11 cellular contexts compared by ENCODE assay signal in the genomic region with DNA sequence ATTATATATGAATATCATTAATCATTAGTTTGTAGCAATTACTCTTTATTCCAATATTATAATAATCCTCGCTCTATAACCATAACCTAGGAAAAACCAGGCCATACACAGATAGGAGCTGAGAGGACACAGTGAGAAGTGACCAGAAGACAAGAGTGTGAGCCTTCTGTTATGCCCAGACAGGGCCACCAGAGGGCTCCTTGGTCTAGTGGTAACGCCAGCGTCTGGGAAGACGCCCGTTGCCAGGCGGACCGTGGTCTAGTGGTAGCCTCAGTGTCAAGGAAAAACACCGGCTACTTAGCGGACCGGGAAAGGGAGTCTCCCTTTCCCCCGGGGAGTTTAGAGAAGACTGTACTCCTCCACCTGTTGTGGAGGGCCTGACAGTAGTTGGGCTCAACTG. TPM values are rescaled to one million over a fixed set of nuclear protein-coding genes. Genes with fewer than 3 reads are reported as not detected.
DNase-seq lines count a peak whose midpoint lies in the region; ATAC-seq, FAIRE-seq and TF ChIP-seq lines count a peak whose summit lies in the region.
"Not testable (repeated sequence)": the region's sequence is repeated elsewhere in the genome, so short reads cannot be mapped to it uniquely, and the experiment has no call there.
"Had no signal": no experiment of that assay in that cellular context is flagged by ENCODE, and none has a peak within 500 bp of the region (broad histone marks: within the 10 kb centered on the region; RNA-seq: fewer than 3 reads in every experiment).

No MANE protein-coding gene starts in this region.

- not testable (repeated sequence) for H3K4me2 ChIP-seq in fibroblast of lung (ENCODE audit: extremely low read depth, insufficient read depth, low read length); HepG2 (ENCODE audit: low read depth, low read length)

- intact Hi-C loops in HepG2 (cut with micrococcal nuclease; ENCODE audit: unreplicated experiment), result not testable (repeated sequence)

- POLR2A ChIA-PET in HepG2 (lab: Yijun Ruan, JAX), result not testable (repeated sequence)

- H3K36me3 ChIP-seq in fibroblast of lung (ENCODE audit: control insufficient read depth, insufficient read depth, low read length); HepG2 (replicated peaks in 1 of 2; ENCODE audit: control insufficient read depth in 1 of 2, insufficient read depth in 2 of 2, low read length in 2 of 2): not testable (repeated sequence)

- BruUV-seq in HepG2 (replicated peaks; lab: Mats Ljungman, UMichigan), result not testable (repeated sequence)

- H3K4me3 ChIP-seq in fibroblast of lung (replicated peaks in 1 of 4; ENCODE audit: control extremely low read depth in 1 of 4, insufficient read depth in 1 of 4, low read depth in 3 of 4, low read length in 4 of 4); HepG2 (replicated peaks in 1 of 3; ENCODE audit: insufficient read depth in 1 of 3, low read depth in 2 of 3, low read length in 3 of 3); retinal pigment epithelial cell (ENCODE audit: low read length): not testable (repeated sequence)

- not testable (repeated sequence) for TF ChIP-seq POLR2A in HepG2 (IDR thresholded peaks at IDR 0.05; ENCODE audit: insufficient read depth in 1 of 2, low read depth in 2 of 2, low read length in 2 of 2)

- not testable (repeated sequence) for H3K9ac ChIP-seq in fibroblast of lung (ENCODE audit: insufficient read depth, low read length); HepG2 (ENCODE audit: insufficient read depth, low read depth, low read length)

- H3K4me1 ChIP-seq in fibroblast of lung (ENCODE audit: control insufficient read depth, extremely low read depth, insufficient read depth, low read length); HepG2 (ENCODE audit: insufficient read depth, low read length): not testable (repeated sequence)

- 0 out of 2 replicates have a peak, but pooled peaks have one; percentile 37 for TF ChIP-seq RAD21 in HepG2 (CRISPR knock-in tag; IDR thresholded peaks at IDR 0.05)

- not testable (repeated sequence) for ATAC-seq in HepG2

- not testable (repeated sequence) for H2AFZ ChIP-seq in fibroblast of lung (ENCODE audit: low read length); HepG2 (ENCODE audit: low read length)

- not testable (repeated sequence) for TF ChIP-seq EP300 in HepG2 (IDR thresholded peaks at IDR 0.05; ENCODE audit: low read depth in 2 of 2, low read length in 2 of 2); HepG2 (CRISPR knock-in tag; IDR thresholded peaks at IDR 0.05; ENCODE audit: borderline replicate concordance)

- WGBS in HepG2 (ENCODE audit: low lambda C conversion rate), result 0% methylated on average over 4 of the region's 11 CpGs

- in situ Hi-C loops in HepG2 (cut with HindIII; ENCODE audit: extremely low pct_ligation_motif_present, low pct_unique_long_range_greater_than_20kb), result not testable (repeated sequence)

- H4K20me1 ChIP-seq in fibroblast of lung (ENCODE audit: control insufficient read depth, extremely low read depth, insufficient read depth, low read length); HepG2 (ENCODE audit: insufficient read depth, low read length): not testable (repeated sequence)

- DNase-seq in GM10266 (ENCODE audit: extremely low spot score); fibroblast of lung (ENCODE audit: low read depth in 2 of 2); HepG2 (ENCODE audit: low spot score); retinal pigment epithelial cell (ENCODE audit: low read depth): not testable (repeated sequence)
- DNase-seq in NCI-H748 (lab: John Stamatoyannopoulos, UW; ENCODE audit: unreplicated experiment) (peak; percentile 3), astrocyte of the hippocampus (ENCODE audit: low read depth, low spot score) (peak; percentile 1)
- DNase-seq in activated CD4-positive, alpha-beta T cell treated with anti-CD3 and anti-CD28 coated beads, Interleukin-2, amount 50 U/mL, for 1 hour, result peak; percentile 2

- not testable (repeated sequence) for H3K79me2 ChIP-seq in fibroblast of lung (ENCODE audit: control insufficient read depth, insufficient read depth, low read length); HepG2 (ENCODE audit: insufficient read depth, low read length)

- CTCF ChIA-PET in HepG2 (lab: Yijun Ruan, JAX; ENCODE audit: low intra/inter-chr PET ratio, low total read pairs), result not testable (repeated sequence)

- H3K9me3 ChIP-seq in fibroblast of lung (ENCODE audit: control insufficient read depth, insufficient read depth, low read depth, low read length); HepG2 (ENCODE audit: low read length): not testable (repeated sequence)

- TF ChIP-seq CTCF in 22Rv1 (IDR thresholded peaks at IDR 0.05) (peak; percentile 58), GM10266 (IDR thresholded peaks at IDR 0.05; ENCODE audit: control insufficient read depth, insufficient read depth, low read depth, missing control alignments) (peak; percentile 27), fibroblast of lung (conservative IDR thresholded peaks at IDR 0.05 in 1 of 2, IDR thresholded peaks at IDR 0.05 in 1 of 2; ENCODE audit: low read depth in 1 of 2, low read length in 2 of 2) (peak; percentile 24 to 30), HepG2 (CRISPR knock-in tag; IDR thresholded peaks at IDR 0.05) (peak; percentile 75), retinal pigment epithelial cell (conservative IDR thresholded peaks at IDR 0.05; ENCODE audit: low read depth, low read length) (peak; percentile 41)

- not testable (repeated sequence) for FAIRE-seq in HepG2 (lab: Jason Lieb, UNC)

- H3K27me3 ChIP-seq in fibroblast of lung (ENCODE audit: control insufficient read depth, insufficient read depth, low read length); HepG2 (ENCODE audit: control insufficient read depth in 1 of 2, insufficient read depth in 2 of 2, low read length in 2 of 2): not testable (repeated sequence)

- H3K27ac ChIP-seq in 22Rv1; fibroblast of lung (ENCODE audit: insufficient read depth, low read length); HepG2 (ENCODE audit: extremely low read length, insufficient read depth, low read length): not testable (repeated sequence)

RNA-seq across cellular contexts. Expression of gene CT55, which starts 35.2 kb away (rescaled TPM):
- not detected in 2 replicates for total RNA-seq in fibroblast of lung
- polyA plus RNA-seq in fibroblast of lung, result not detected in 2 replicates
- not detected in 2 replicates for polyA plus RNA-seq in fibroblast of lung (2012)
- not detected in 2 replicates for polyA minus RNA-seq in fibroblast of lung (ENCODE audit: low replicate concordance)
- 0.15 TPM in 1 of 2 replicates, not detected in the other for total RNA-seq in HepG2 (2016; rRNA removed; fragmentation: Illumina TruSeq; extraction: Trizol)
- total RNA-seq in HepG2 (2016; cell fraction: cytosol; rRNA removed; fragmentation: Illumina TruSeq; extraction: Trizol; ENCODE audit: low read depth), result not detected in 2 replicates
- 0.15 TPM in 1 of 2 replicates, not detected in the other for total RNA-seq in HepG2 (2016; cell fraction: insoluble cytoplasmic fraction; rRNA removed; fragmentation: Illumina TruSeq; extraction: Trizol)
- not detected in 2 replicates for total RNA-seq in HepG2 (2016; cell fraction: membrane; rRNA removed; fragmentation: Illumina TruSeq; extraction: Trizol)
- total RNA-seq in HepG2 (2016; cell fraction: nucleus; rRNA removed; fragmentation: Illumina TruSeq; extraction: Trizol), result 0.22 TPM in 1 of 2 replicates, not detected in the other
- polyA plus RNA-seq in HepG2 (2011; rRNA removed), result 0.08 TPM in 1 of 2 replicates, not detected in the other
- polyA plus RNA-seq in HepG2 (2011; cell fraction: cytosol; rRNA removed), result not detected in 2 replicates
- polyA plus RNA-seq in HepG2 (2011; cell fraction: nucleus; rRNA removed), result 0.08 and 0.19 TPM in 2 replicates
- polyA plus RNA-seq in HepG2 (2012), result not detected in 2 replicates
- 0.11 TPM in 1 of 2 replicates, not detected in the other for polyA plus RNA-seq in HepG2 (2016; cell fraction: cytosol; fragmentation: Illumina TruSeq; extraction: Trizol; ENCODE audit: low read depth)
- not detected in 2 replicates for polyA plus RNA-seq in HepG2 (2016; cell fraction: insoluble cytoplasmic fraction; fragmentation: Illumina TruSeq; extraction: Trizol; ENCODE audit: low read depth)
- polyA plus RNA-seq in HepG2 (2016; cell fraction: membrane; fragmentation: Illumina TruSeq; extraction: Trizol; ENCODE audit: low read depth), result not detected in 2 replicates
- polyA plus RNA-seq in HepG2 (2016; cell fraction: nucleus; fragmentation: Illumina TruSeq; extraction: Trizol; ENCODE audit: insufficient read depth, low read depth), result not detected in 2 replicates
- 0.14 and 0.20 TPM in 2 replicates for polyA minus RNA-seq in HepG2 (2011; rRNA and poly(A)+ RNA removed; ENCODE audit: low replicate concordance)
- polyA minus RNA-seq in HepG2 (2011; cell fraction: cytosol; rRNA and poly(A)+ RNA removed), result not detected in 2 replicates
- polyA minus RNA-seq in HepG2 (2011; cell fraction: nucleus; rRNA and poly(A)+ RNA removed), result not detected in 2 replicates
- total RNA-seq: aorta, sciatic nerve, temporal lobe had no signal
- polyA plus RNA-seq: aorta had no signal

RNA-seq across cellular contexts. Expression of gene ETDA, which starts 45.4 kb away (rescaled TPM):
- total RNA-seq in fibroblast of lung (not detected in 2 replicates), HepG2 (2016; rRNA removed; fragmentation: Illumina TruSeq; extraction: Trizol) (not detected in 2 replicates)
- polyA plus RNA-seq in fibroblast of lung (not detected in 2 replicates), HepG2 (2011; rRNA removed) (not detected in 2 replicates)
- polyA plus RNA-seq in fibroblast of lung (2012), result not detected in 2 replicates
- polyA minus RNA-seq in fibroblast of lung (ENCODE audit: low replicate concordance), result not detected in 2 replicates
- total RNA-seq in HepG2 (2016; cell fraction: cytosol; rRNA removed; fragmentation: Illumina TruSeq; extraction: Trizol; ENCODE audit: low read depth), result not detected in 2 replicates
- total RNA-seq in HepG2 (2016; cell fraction: insoluble cytoplasmic fraction; rRNA removed; fragmentation: Illumina TruSeq; extraction: Trizol), result not detected in 2 replicates
- total RNA-seq in HepG2 (2016; cell fraction: membrane; rRNA removed; fragmentation: Illumina TruSeq; extraction: Trizol), result not detected in 2 replicates
- not detected in 2 replicates for total RNA-seq in HepG2 (2016; cell fraction: nucleus; rRNA removed; fragmentation: Illumina TruSeq; extraction: Trizol)
- polyA plus RNA-seq in HepG2 (2011; cell fraction: cytosol; rRNA removed), result not detected in 2 replicates
- not detected in 2 replicates for polyA plus RNA-seq in HepG2 (2011; cell fraction: nucleus; rRNA removed)
- polyA plus RNA-seq in HepG2 (2012), result not detected in 2 replicates
- polyA plus RNA-seq in HepG2 (2016; cell fraction: cytosol; fragmentation: Illumina TruSeq; extraction: Trizol; ENCODE audit: low read depth), result not detected in 2 replicates
- not detected in 2 replicates for polyA plus RNA-seq in HepG2 (2016; cell fraction: insoluble cytoplasmic fraction; fragmentation: Illumina TruSeq; extraction: Trizol; ENCODE audit: low read depth)
- polyA plus RNA-seq in HepG2 (2016; cell fraction: membrane; fragmentation: Illumina TruSeq; extraction: Trizol; ENCODE audit: low read depth), result not detected in 2 replicates
- not detected in 2 replicates for polyA plus RNA-seq in HepG2 (2016; cell fraction: nucleus; fragmentation: Illumina TruSeq; extraction: Trizol; ENCODE audit: insufficient read depth, low read depth)
- not detected in 2 replicates for polyA minus RNA-seq in HepG2 (2011; rRNA and poly(A)+ RNA removed; ENCODE audit: low replicate concordance)
- polyA minus RNA-seq in HepG2 (2011; cell fraction: cytosol; rRNA and poly(A)+ RNA removed), result not detected in 2 replicates
- not detected in 2 replicates for polyA minus RNA-seq in HepG2 (2011; cell fraction: nucleus; rRNA and poly(A)+ RNA removed)
- total RNA-seq: aorta, sciatic nerve, temporal lobe had no signal
- polyA plus RNA-seq: aorta had no signal
